ENCODE assay signal across 9 cellular contexts in the genomic region with DNA sequence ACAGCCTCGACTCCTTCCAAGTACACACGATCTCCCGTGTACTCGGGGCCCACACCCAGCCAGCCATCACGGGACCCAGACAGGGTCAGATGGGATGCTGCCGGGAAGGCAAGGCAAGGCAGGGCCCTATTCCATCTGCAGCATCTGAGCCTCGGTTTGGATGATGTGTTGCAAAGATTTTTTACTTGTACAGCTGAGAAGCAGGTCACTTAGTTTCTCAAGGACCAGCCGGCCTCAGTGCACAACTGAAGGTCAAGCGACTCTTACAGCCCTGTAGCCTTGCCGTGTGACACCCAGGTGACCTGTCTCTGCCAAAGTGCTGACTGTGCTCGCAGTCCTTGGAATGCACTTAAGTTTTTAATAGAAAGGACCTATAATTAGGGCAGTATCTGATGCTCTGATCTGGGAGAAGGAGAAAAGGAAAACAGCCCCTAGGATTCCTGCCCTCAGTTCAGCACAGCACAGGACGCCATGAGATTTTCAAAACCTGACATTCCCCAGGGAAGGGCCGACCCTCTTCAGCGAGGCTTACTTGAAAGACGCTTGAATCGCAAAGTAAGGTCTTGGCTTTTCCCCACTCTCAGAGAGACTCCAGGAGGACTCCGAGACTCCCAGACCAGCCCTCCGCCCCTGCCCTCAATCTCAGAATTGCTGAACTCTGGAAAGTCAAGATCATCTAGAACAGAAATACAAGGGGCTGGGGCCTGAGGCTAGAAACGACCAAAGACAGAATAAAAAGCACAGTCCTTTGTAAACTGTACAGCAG. TPM values are rescaled to one million over a fixed set of nuclear protein-coding genes. Genes with fewer than 3 reads are reported as not detected.
DNase-seq lines count a peak whose midpoint lies in the region; ATAC-seq and TF ChIP-seq lines count a peak whose summit lies in the region.
"Had no signal": no experiment of that assay in that cellular context is flagged by ENCODE, and none has a peak within 500 bp of the region (broad histone marks: within the 10 kb centered on the region; RNA-seq: fewer than 3 reads in every experiment).

No MANE protein-coding gene starts in this region.

- H3K4me1 ChIP-seq in DOHH2 (ENCODE audit: control insufficient read depth, low read length), result peaks cover 72% of the 10 kb centered on the region
- peaks cover 19% of the 10 kb centered on the region for H3K4me1 ChIP-seq in foreskin keratinocyte
- peaks cover 41% of the 10 kb centered on the region for H3K4me1 ChIP-seq in psoas muscle

- ATAC-seq in foreskin keratinocyte (no peak), psoas muscle (peak in 3 of 4 donors; percentile 30 to 45 (median 31)), GM19455 (IDR thresholded peaks at IDR 0.05; ENCODE audit: unreplicated experiment) (no peak), HG03342 (IDR thresholded peaks at IDR 0.05; ENCODE audit: unreplicated experiment) (no peak)

- peak overlapping the region; percentile 94 for H3K4me2 ChIP-seq in DOHH2 (ENCODE audit: low read length)

- no peaks in the 10 kb centered on the region for H3K9me2 ChIP-seq in DOHH2 (replicated peaks; ENCODE audit: control insufficient read depth, low read length)

- no peaks in the 10 kb centered on the region for H4K20me1 ChIP-seq in DOHH2 (ENCODE audit: control insufficient read depth, insufficient read depth, low read depth, low read length)

- H3K36me3 ChIP-seq in DOHH2 (ENCODE audit: control insufficient read depth, low read length) (no peaks in the 10 kb centered on the region), psoas muscle (ENCODE audit: insufficient read depth in 1 of 2, low read depth in 1 of 2) (no peaks in the 10 kb centered on the region)

- TF ChIP-seq CTCF in DOHH2 (IDR thresholded peaks at IDR 0.05; ENCODE audit: low read depth, low read length, poor library complexity, severe bottlenecking) (no peak), VCaP (conservative IDR thresholded peaks at IDR 0.05) (no peak), foreskin keratinocyte (conservative IDR thresholded peaks at IDR 0.05) (no peak), psoas muscle (IDR thresholded peaks at IDR 0.05) (no peak)

- H3K27me3 ChIP-seq in DOHH2 (ENCODE audit: control insufficient read depth, low read length) (peaks cover 6% of the 10 kb centered on the region), foreskin keratinocyte (no peaks in the 10 kb centered on the region), psoas muscle (ENCODE audit: insufficient read depth in 3 of 3, low read length in 2 of 3) (no peaks in the 10 kb centered on the region)

- intact Hi-C loops in psoas muscle (cut with DNase I), result loop anchor here in 1 of 2 donors (5.0 kb wide), 1 partner anchor 105 kb away; a partner anchor contains a TSS

- H3K79me2 ChIP-seq in DOHH2 (ENCODE audit: control insufficient read depth, low read length), result peaks cover 29% of the 10 kb centered on the region

- 21 to 52% (median 24%) methylated on average over 19 of the region's 19 CpGs for WGBS in psoas muscle, 3 donors

- no peak for DNase-seq in foreskin keratinocyte
- peak; percentile 37 to 63 for DNase-seq in psoas muscle
- no peak for DNase-seq in stimulated activated CD4-positive, alpha-beta T cell treated with anti-CD3 and anti-CD28 coated beads, Interleukin-2, amount 100 ng/mL, for 48 hours
- no peak for DNase-seq in medulla oblongata (ENCODE audit: extremely low spot score)

- peak overlapping the region; percentile 93 for H3K4me3 ChIP-seq in DOHH2 (ENCODE audit: low read length)
- H3K4me3 ChIP-seq in psoas muscle, result peak overlapping the region; percentile 87

- H3K9me3 ChIP-seq in DOHH2 (ENCODE audit: control insufficient read depth, insufficient read depth, low read length) (no peaks in the 10 kb centered on the region), psoas muscle (no peaks in the 10 kb centered on the region)

- H3F3A ChIP-seq in DOHH2 (ENCODE audit: control insufficient read depth, insufficient read depth), result peaks cover 21% of the 10 kb centered on the region

- H3K27ac ChIP-seq in DOHH2 (ENCODE audit: low read depth, low read length) (no peak overlapping the region), VCaP (peak overlapping the region; percentile 82), foreskin keratinocyte (peak overlapping the region; percentile 60), psoas muscle (peak overlapping the region; percentile 93)

RNA-seq across cellular contexts. Expression of a gene that starts 1.3 kb away (rescaled TPM):
- 4.9 and 5.0 TPM in 2 replicates for total RNA-seq in foreskin keratinocyte
- polyA plus RNA-seq in foreskin keratinocyte, result 1.5 and 1.7 TPM in 2 replicates
- 10 to 100 TPM; 13.1 to 49.5 (median 33.4) TPM for total RNA-seq in psoas muscle
- 10 to 100 TPM; 11.6 to 21.6 (median 15.7) TPM for polyA plus RNA-seq in psoas muscle

RNA-seq across cellular contexts. Expression of a gene that starts 58.1 kb away (rescaled TPM):
- total RNA-seq in foreskin keratinocyte (0.11 and 0.14 TPM in 2 replicates), psoas muscle (10 to 100 TPM; 12.8 to 97.9 (median 55.5) TPM)
- polyA plus RNA-seq in foreskin keratinocyte (0.06 and 0.07 TPM in 2 replicates), psoas muscle (10 to 100 TPM; 13.2 to 36.8 (median 31.7) TPM)
- total RNA-seq: NCI-H460 had no signal

Comparison
In these comparisons a context has a peak if more than half of its experiments do, and no peak if none do; other contexts are left out.
1. ATAC-seq: peak in psoas muscle (3 of 4); none in foreskin keratinocyte (single experiment), GM19455 (single experiment) and HG03342 (single experiment).
2. DNase-seq: peak in psoas muscle (2 of 2); none in foreskin keratinocyte (0 of 2), stimulated activated CD4-positive, alpha-beta T cell treated with anti-CD3 and anti-CD28 coated beads, Interleukin-2, amount 100 ng/mL, for 48 hours (0 of 2) and medulla oblongata (single experiment).
3. RNA of a gene that starts 58.1 kb away (total RNA-seq): 12.8 to 97.9 TPM in psoas muscle; 0.11 to 0.14 TPM in foreskin keratinocyte; every median in the first group is over 10 times any median in the second.